In the genomic region with DNA sequence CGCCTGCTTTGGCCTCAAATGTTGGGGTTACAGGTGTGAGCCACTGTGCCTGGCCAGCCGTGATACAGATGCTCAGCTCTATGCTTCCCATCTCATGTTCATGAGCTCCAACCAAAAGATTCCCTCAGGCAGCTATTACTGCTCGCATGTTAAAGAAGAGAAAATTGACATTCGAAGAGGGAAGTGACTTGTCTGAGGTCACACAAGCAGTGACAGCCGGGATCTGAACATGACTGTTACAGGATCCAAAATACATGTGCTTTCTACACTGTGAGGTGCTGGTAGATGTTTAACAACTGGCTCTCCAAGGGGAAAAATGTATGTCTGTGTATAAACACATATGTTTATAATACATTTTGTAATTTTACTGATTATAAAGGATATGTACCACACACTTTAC, we compare ENCODE assay signal across 22 cellular contexts. TPM values are rescaled to one million over a fixed set of nuclear protein-coding genes. Genes with fewer than 3 reads are reported as not detected.
"Had no signal": no experiment of that assay in that cellular context is flagged by ENCODE, and none has a peak within 500 bp of the region (broad histone marks: within the 10 kb centered on the region; RNA-seq: fewer than 3 reads in every experiment).

No MANE protein-coding gene starts in this region.

- H3K4me3 ChIP-seq: heart left ventricle, stomach, suprapubic skin, transverse colon, uterus had no signal

- H3K9me3 Mint-ChIP-seq: activated T-cell treated with anti-CD3 and anti-CD28 coated beads, Interleukin-2, amount 50 U/mL, for 4 hours; memory B cell; stimulated activated memory B cell treated with anti-CD40 and anti-IgM and Interleukin-4, amounts not matched to agents 10 μg/mL and 1 μg/mL and 100 μg/mL, for 72 hours had no signal

- H3K4me3 Mint-ChIP-seq: activated naive CD4-positive, alpha-beta T cell treated with anti-CD3 and anti-CD28 coated beads, Interleukin-2, amount 10 ng/mL, durations not matched to agents 7 days and 5 days; activated T-cell treated with anti-CD3 and anti-CD28 coated beads, Interleukin-2, amount 50 U/mL, for 4 hours; memory B cell; nephron; stimulated activated memory B cell treated with anti-CD40 and anti-IgM and Interleukin-4, amounts not matched to agents 10 μg/mL and 1 μg/mL and 100 μg/mL, for 72 hours; T-helper 2 cell treated with Interferon-gamma antibody and Interleukin-4, amounts not matched to agents 5 μg/mL and 100 μg/mL, for 36 hours had no signal

- DNase-seq: activated CD8-positive, alpha-beta memory T cell treated with anti-CD3 and anti-CD28 coated beads for 24 hours; activated CD8-positive, alpha-beta memory T cell treated with anti-CD3 and anti-CD28 coated beads, Interleukin-2, amount 50 U/mL, for 48 hours; activated naive CD4-positive, alpha-beta T cell treated with anti-CD3 and anti-CD28 coated beads, Interleukin-2, amount 10 ng/mL, durations not matched to agents 7 days and 5 days; activated T-cell treated with anti-CD3 and anti-CD28 coated beads, Interleukin-2, amount 50 U/mL, for 4 hours; cerebellar nuclear complex; cortex of kidney; heart left ventricle; nucleus accumbens; small intestine; stimulated activated CD4-positive, alpha-beta T cell treated with anti-CD3 and anti-CD28 coated beads, Interleukin-2, amount 100 ng/mL, for 24 hours; stomach; transverse colon; uterus had no signal

- ATAC-seq: activated T-cell treated with anti-CD3 and anti-CD28 coated beads, Interleukin-2, amount 50 U/mL, for 4 hours; heart left ventricle; sciatic nerve; stimulated activated memory B cell treated with anti-CD40 and anti-IgM and Interleukin-4, amounts not matched to agents 10 μg/mL and 1 μg/mL and 100 μg/mL, for 72 hours had no signal

- H3K9me3 ChIP-seq: heart left ventricle, stomach, suprapubic skin, transverse colon, uterus had no signal

- H3K36me3 ChIP-seq: heart left ventricle, stomach, suprapubic skin, transverse colon, uterus had no signal

- H3K27ac Mint-ChIP-seq: activated naive CD4-positive, alpha-beta T cell treated with anti-CD3 and anti-CD28 coated beads, Interleukin-2, amount 10 ng/mL, durations not matched to agents 7 days and 5 days; memory B cell; nephron; stimulated activated memory B cell treated with anti-CD40 and anti-IgM and Interleukin-4, amounts not matched to agents 10 μg/mL and 1 μg/mL and 100 μg/mL, for 72 hours; T-helper 2 cell treated with Interferon-gamma antibody and Interleukin-4, amounts not matched to agents 5 μg/mL and 100 μg/mL, for 36 hours had no signal

- H3K27ac ChIP-seq: heart left ventricle, stomach, suprapubic skin, transverse colon, uterus had no signal

- H3K27me3 ChIP-seq: transverse colon, uterus had no signal

- H3K36me3 Mint-ChIP-seq: activated naive CD4-positive, alpha-beta T cell treated with anti-CD3 and anti-CD28 coated beads, Interleukin-2, amount 10 ng/mL, durations not matched to agents 7 days and 5 days; memory B cell; stimulated activated memory B cell treated with anti-CD40 and anti-IgM and Interleukin-4, amounts not matched to agents 10 μg/mL and 1 μg/mL and 100 μg/mL, for 72 hours had no signal

- H3K4me1 ChIP-seq: stomach, suprapubic skin, transverse colon, uterus had no signal

- H3K4me1 Mint-ChIP-seq: activated naive CD4-positive, alpha-beta T cell treated with anti-CD3 and anti-CD28 coated beads, Interleukin-2, amount 10 ng/mL, durations not matched to agents 7 days and 5 days; memory B cell; nephron; stimulated activated memory B cell treated with anti-CD40 and anti-IgM and Interleukin-4, amounts not matched to agents 10 μg/mL and 1 μg/mL and 100 μg/mL, for 72 hours had no signal

RNA-seq across cellular contexts. Expression of a gene that starts 11.3 kb away (rescaled TPM):
- total RNA-seq: activated T-cell treated with anti-CD3 and anti-CD28 coated beads, Interleukin-2, amount 50 U/mL, for 4 hours; epithelial cell of proximal tubule; fibroblast of villous mesenchyme had no signal

RNA-seq across cellular contexts. Expression of a gene that starts 16.6 kb away (rescaled TPM):
- total RNA-seq: activated T-cell treated with anti-CD3 and anti-CD28 coated beads, Interleukin-2, amount 50 U/mL, for 4 hours; fibroblast of villous mesenchyme had no signal

RNA-seq across cellular contexts. Expression of a gene that starts 20.6 kb away (rescaled TPM):
- total RNA-seq: activated T-cell treated with anti-CD3 and anti-CD28 coated beads, Interleukin-2, amount 50 U/mL, for 4 hours; epithelial cell of proximal tubule; fibroblast of villous mesenchyme; myocyte; transverse colon had no signal

RNA-seq across cellular contexts. Expression of a gene that starts 54.6 kb away (rescaled TPM):
- total RNA-seq: activated T-cell treated with anti-CD3 and anti-CD28 coated beads, Interleukin-2, amount 50 U/mL, for 4 hours; epithelial cell of proximal tubule; fibroblast of villous mesenchyme; myocyte had no signal
